9 cellular contexts compared by ENCODE assay signal in the genomic region with DNA sequence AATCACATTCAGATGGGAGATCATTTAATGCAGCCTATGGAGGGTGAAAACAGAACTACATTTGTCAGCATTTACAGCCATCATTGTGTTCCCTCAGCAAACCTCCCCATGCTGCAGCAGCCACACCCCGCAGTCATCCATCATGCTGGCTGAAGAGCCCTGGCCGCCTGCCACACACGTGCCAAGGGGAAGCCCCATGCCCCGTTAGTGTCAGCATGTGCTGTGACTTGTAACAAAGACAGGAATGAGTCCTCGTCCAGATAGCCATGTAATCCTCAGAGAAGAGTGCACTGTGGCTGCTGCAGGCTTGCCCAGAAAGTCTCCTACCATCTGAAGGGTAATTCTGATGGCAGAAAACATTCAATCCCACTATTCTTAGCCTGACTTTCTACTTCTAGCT.
DNase-seq lines count a peak whose midpoint lies in the region; ATAC-seq and TF ChIP-seq lines count a peak whose summit lies in the region.
"Had no signal": no experiment of that assay in that cellular context is flagged by ENCODE, and none has a peak within 500 bp of the region (broad histone marks: within the 10 kb centered on the region; RNA-seq: fewer than 3 reads in every experiment).

No MANE protein-coding gene starts in this region.

- no peak overlapping the region for H3K27ac Mint-ChIP-seq in activated CD8-positive, alpha-beta T cell treated with anti-CD3 and anti-CD28 coated beads for 36 hours
- H3K27ac Mint-ChIP-seq in activated CD8-positive, alpha-beta T cell treated with anti-CD3 and anti-CD28 coated beads, Interleukin-2, amount 10 ng/mL, durations not matched to agents 7 days and 5 days, result no peak overlapping the region
- no peak overlapping the region for H3K27ac Mint-ChIP-seq in WTC11

- TF ChIP-seq CTCF in activated CD8-positive, alpha-beta T cell treated with anti-CD3 and anti-CD28 coated beads for 36 hours (IDR thresholded peaks at IDR 0.05), result no peak
- TF ChIP-seq CTCF in upper lobe of right lung (IDR thresholded peaks at IDR 0.05) (no peak), WTC11 (IDR thresholded peaks at IDR 0.05) (no peak)

- no peaks in the 10 kb centered on the region for H3K36me3 ChIP-seq in upper lobe of right lung

- ATAC-seq in activated CD8-positive, alpha-beta T cell treated with anti-CD3 and anti-CD28 coated beads for 36 hours, result no peak
- no peak for ATAC-seq in activated CD8-positive, alpha-beta T cell treated with anti-CD3 and anti-CD28 coated beads, Interleukin-2, amount 10 ng/mL, durations not matched to agents 7 days and 5 days
- ATAC-seq in left cardiac atrium, result peak; percentile 63 to 69
- peak; percentile 66 for ATAC-seq in upper lobe of right lung
- no peak for ATAC-seq in HG02678 (IDR thresholded peaks at IDR 0.05; ENCODE audit: unreplicated experiment)
- no peak for ATAC-seq in WTC11

- CTCF ChIA-PET in activated CD8-positive, alpha-beta T cell treated with anti-CD3 and anti-CD28 coated beads for 36 hours (lab: Charles Lee), result no interaction called here
- CTCF ChIA-PET in activated CD8-positive, alpha-beta T cell treated with anti-CD3 and anti-CD28 coated beads, Interleukin-2, amount 10 ng/mL, durations not matched to agents 7 days and 5 days (lab: Charles Lee), result no interaction called here
- CTCF ChIA-PET in WTC11 (lab: Charles Lee), result no interaction called here

- intact Hi-C loops in activated CD8-positive, alpha-beta T cell treated with anti-CD3 and anti-CD28 coated beads for 36 hours (cut with micrococcal nuclease), result no loop called here
- intact Hi-C loops in left cardiac atrium (cut with DNase I) (no loop called here), upper lobe of right lung (cut with DNase I) (no loop called here)

- no peak overlapping the region for H3K4me3 Mint-ChIP-seq in activated CD8-positive, alpha-beta T cell treated with anti-CD3 and anti-CD28 coated beads for 36 hours
- H3K4me3 Mint-ChIP-seq in activated CD8-positive, alpha-beta T cell treated with anti-CD3 and anti-CD28 coated beads, Interleukin-2, amount 10 ng/mL, durations not matched to agents 7 days and 5 days, result no peak overlapping the region
- H3K4me3 Mint-ChIP-seq in WTC11, result no peak overlapping the region

- no peak overlapping the region for H3K27ac ChIP-seq in upper lobe of right lung

- POLR2A ChIA-PET in activated CD8-positive, alpha-beta T cell treated with anti-CD3 and anti-CD28 coated beads for 36 hours (lab: Charles Lee), result no interaction called here
- POLR2A ChIA-PET in activated CD8-positive, alpha-beta T cell treated with anti-CD3 and anti-CD28 coated beads, Interleukin-2, amount 10 ng/mL, durations not matched to agents 7 days and 5 days (lab: Charles Lee), result no interaction called here
- POLR2A ChIA-PET in WTC11 (lab: Charles Lee), result no interaction called here

- no peaks in the 10 kb centered on the region for H3K9me3 Mint-ChIP-seq in activated CD8-positive, alpha-beta T cell treated with anti-CD3 and anti-CD28 coated beads for 36 hours
- no peaks in the 10 kb centered on the region for H3K9me3 Mint-ChIP-seq in activated CD8-positive, alpha-beta T cell treated with anti-CD3 and anti-CD28 coated beads, Interleukin-2, amount 10 ng/mL, durations not matched to agents 7 days and 5 days (ENCODE audit: insufficient read depth)
- 0 out of 2 replicates have a peak, but pooled peaks cover 1% of the 10 kb centered on the region for H3K9me3 Mint-ChIP-seq in WTC11

- H3K4me1 Mint-ChIP-seq in activated CD8-positive, alpha-beta T cell treated with anti-CD3 and anti-CD28 coated beads for 36 hours (ENCODE audit: low read depth), result no peaks in the 10 kb centered on the region
- H3K4me1 Mint-ChIP-seq in activated CD8-positive, alpha-beta T cell treated with anti-CD3 and anti-CD28 coated beads, Interleukin-2, amount 10 ng/mL, durations not matched to agents 7 days and 5 days (ENCODE audit: low read depth), result no peaks in the 10 kb centered on the region
- H3K4me1 Mint-ChIP-seq in WTC11, result 0 out of 2 replicates have a peak, but pooled peaks cover 2% of the 10 kb centered on the region

- no peaks in the 10 kb centered on the region for H3K27me3 ChIP-seq in upper lobe of right lung

- H3K4me3 ChIP-seq in upper lobe of right lung, result no peak overlapping the region

- H3K9me3 ChIP-seq in upper lobe of right lung, result no peaks in the 10 kb centered on the region

- H3K36me3 Mint-ChIP-seq in activated CD8-positive, alpha-beta T cell treated with anti-CD3 and anti-CD28 coated beads for 36 hours (ENCODE audit: low read depth), result no peaks in the 10 kb centered on the region
- H3K36me3 Mint-ChIP-seq in activated CD8-positive, alpha-beta T cell treated with anti-CD3 and anti-CD28 coated beads, Interleukin-2, amount 10 ng/mL, durations not matched to agents 7 days and 5 days (ENCODE audit: low read depth), result no peaks in the 10 kb centered on the region
- H3K36me3 Mint-ChIP-seq in WTC11, result no peaks in the 10 kb centered on the region

- H3K27me3 Mint-ChIP-seq in activated CD8-positive, alpha-beta T cell treated with anti-CD3 and anti-CD28 coated beads for 36 hours, result no peaks in the 10 kb centered on the region
- no peaks in the 10 kb centered on the region for H3K27me3 Mint-ChIP-seq in activated CD8-positive, alpha-beta T cell treated with anti-CD3 and anti-CD28 coated beads, Interleukin-2, amount 10 ng/mL, durations not matched to agents 7 days and 5 days (ENCODE audit: low read depth)
- no peaks in the 10 kb centered on the region for H3K27me3 Mint-ChIP-seq in WTC11 (ENCODE audit: low read depth)

- H3K4me1 ChIP-seq in upper lobe of right lung, result peaks cover 5% of the 10 kb centered on the region

- DNase-seq in activated CD8-positive, alpha-beta T cell treated with anti-CD3 and anti-CD28 coated beads for 36 hours, result peak; percentile 2
- no peak for DNase-seq in activated CD8-positive, alpha-beta T cell treated with anti-CD3 and anti-CD28 coated beads, Interleukin-2, amount 10 ng/mL, durations not matched to agents 7 days and 5 days
- peak; percentile 69 for DNase-seq in NCI-H446 treated with DMSO at 0.1 percent for 48 hours (lab: John Stamatoyannopoulos, UW)
- DNase-seq in left cardiac atrium, result peak; percentile 40
- DNase-seq in upper lobe of right lung, result peak; percentile 73
- no peak for DNase-seq in WTC11 (ENCODE audit: low spot score)
- no peak for DNase-seq in activated CD4-positive, alpha-beta T cell treated with anti-CD3 and anti-CD28 coated beads, Interleukin-2, amount 50 U/mL, for 1 hour
- DNase-seq: IMR-90 had no signal

TF ChIP-seq in WTC11, 78 proteins besides CTCF, POLR2A, EP300 and RAD21:
- TF ChIP-seq, protein P1, sequence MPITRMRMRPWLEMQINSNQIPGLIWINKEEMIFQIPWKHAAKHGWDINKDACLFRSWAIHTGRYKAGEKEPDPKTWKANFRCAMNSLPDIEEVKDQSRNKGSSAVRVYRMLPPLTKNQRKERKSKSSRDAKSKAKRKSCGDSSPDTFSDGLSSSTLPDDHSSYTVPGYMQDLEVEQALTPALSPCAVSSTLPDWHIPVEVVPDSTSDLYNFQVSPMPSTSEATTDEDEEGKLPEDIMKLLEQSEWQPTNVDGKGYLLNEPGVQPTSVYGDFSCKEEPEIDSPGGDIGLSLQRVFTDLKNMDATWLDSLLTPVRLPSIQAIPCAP (CRISPR knock-in tag; IDR thresholded peaks at IDR 0.05), result no peak
- TF ChIP-seq GABPB1 (CRISPR knock-in tag; IDR thresholded peaks at IDR 0.05) (no peak), JAZF1 (CRISPR knock-in tag; IDR thresholded peaks at IDR 0.05) (no peak), FOXP1 (CRISPR knock-in tag; IDR thresholded peaks at IDR 0.05; ENCODE audit: borderline replicate concordance) (no peak), ETV6 (CRISPR knock-in tag; IDR thresholded peaks at IDR 0.05) (no peak), CREM (CRISPR knock-in tag; IDR thresholded peaks at IDR 0.05) (no peak), TP53 (CRISPR knock-in tag; IDR thresholded peaks at IDR 0.05) (no peak), SP1 (CRISPR knock-in tag; conservative IDR thresholded peaks at IDR 0.05) (no peak), ZNF671 (CRISPR knock-in tag; IDR thresholded peaks at IDR 0.05) (no peak)
- TF ChIP-seq, protein P2, sequence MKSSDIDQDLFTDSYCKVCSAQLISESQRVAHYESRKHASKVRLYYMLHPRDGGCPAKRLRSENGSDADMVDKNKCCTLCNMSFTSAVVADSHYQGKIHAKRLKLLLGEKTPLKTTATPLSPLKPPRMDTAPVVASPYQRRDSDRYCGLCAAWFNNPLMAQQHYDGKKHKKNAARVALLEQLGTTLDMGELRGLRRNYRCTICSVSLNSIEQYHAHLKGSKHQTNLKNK (CRISPR knock-in tag; IDR thresholded peaks at IDR 0.05), result no peak

Comparison
In these comparisons a context has a peak if more than half of its experiments do, and no peak if none do; other contexts are left out.
1. DNase-seq: peak in activated CD8-positive, alpha-beta T cell treated with anti-CD3 and anti-CD28 coated beads for 36 hours (single experiment), NCI-H446 treated with DMSO at 0.1 percent for 48 hours (single experiment), left cardiac atrium (single experiment) and upper lobe of right lung (single experiment); none in activated CD8-positive, alpha-beta T cell treated with anti-CD3 and anti-CD28 coated beads, Interleukin-2, amount 10 ng/mL, durations not matched to agents 7 days and 5 days (single experiment), WTC11 (single experiment) and activated CD4-positive, alpha-beta T cell treated with anti-CD3 and anti-CD28 coated beads, Interleukin-2, amount 50 U/mL, for 1 hour (single experiment).
2. ATAC-seq: peak in left cardiac atrium (2 of 2) and upper lobe of right lung (single experiment); none in activated CD8-positive, alpha-beta T cell treated with anti-CD3 and anti-CD28 coated beads for 36 hours (single experiment), activated CD8-positive, alpha-beta T cell treated with anti-CD3 and anti-CD28 coated beads, Interleukin-2, amount 10 ng/mL, durations not matched to agents 7 days and 5 days (single experiment), HG02678 (single experiment) and WTC11 (single experiment).